Comparison of ENCODE assay signal across 18 cellular contexts in the genomic region with DNA sequence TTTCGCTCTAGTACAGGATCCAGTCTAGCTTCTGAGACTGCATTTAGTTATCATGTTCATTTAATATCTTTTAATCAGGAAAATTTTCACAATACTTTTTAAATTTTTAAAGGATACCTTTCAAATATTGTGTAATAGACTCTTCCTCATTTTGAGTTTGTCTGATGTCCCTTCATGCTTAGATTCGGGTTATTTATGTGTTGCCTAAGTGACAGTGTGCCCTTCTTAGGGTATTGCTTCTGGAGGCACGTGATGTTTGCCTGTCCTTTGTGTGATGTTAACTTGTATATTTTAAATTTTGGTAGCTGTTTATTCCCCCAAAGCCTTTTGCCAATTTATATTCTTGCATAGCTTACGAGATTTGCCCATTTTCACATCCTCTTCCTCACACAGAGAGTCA.
"Had no signal": no experiment of that assay in that cellular context is flagged by ENCODE, and none has a peak within 500 bp of the region (broad histone marks: within the 10 kb centered on the region; RNA-seq: fewer than 3 reads in every experiment).

No MANE protein-coding gene starts in this region.

- H3K9me3 ChIP-seq: ascending aorta, transverse colon had no signal

- H3K27ac ChIP-seq: ascending aorta, dorsolateral prefrontal cortex, transverse colon had no signal

- H3K27me3 ChIP-seq: ascending aorta, dorsolateral prefrontal cortex, transverse colon had no signal

- ATAC-seq: activated CD8-positive, alpha-beta memory T cell treated with anti-CD3 and anti-CD28 coated beads, Interleukin-2, amount 10 ng/mL, durations not matched to agents 7 days and 5 days; left colon; naive thymus-derived CD4-positive, alpha-beta T cell had no signal

- H3K36me3 ChIP-seq: ascending aorta, transverse colon had no signal

- DNase-seq: activated CD4-positive, alpha-beta memory T cell treated with anti-CD3 and anti-CD28 coated beads for 36 hours; activated CD8-positive, alpha-beta memory T cell treated with anti-CD3 and anti-CD28 coated beads, Interleukin-2, amount 10 ng/mL, durations not matched to agents 7 days and 5 days; activated naive CD4-positive, alpha-beta T cell treated with anti-CD3 and anti-CD28 coated beads, Interleukin-2, amount 10 ng/mL, durations not matched to agents 7 days and 5 days; activated T-cell treated with anti-CD3 and anti-CD28 coated beads, Interleukin-2, amount 50 U/mL, for 24 hours; dorsolateral prefrontal cortex; endodermal cell; left colon; mammary epithelial cell; naive thymus-derived CD4-positive, alpha-beta T cell; right cardiac atrium; stimulated activated CD4-positive, alpha-beta T cell treated with anti-CD3 and anti-CD28 coated beads, Interleukin-4, amount 100 ng/mL, for 4 hours; stimulated activated CD8-positive, alpha-beta memory T cell treated with anti-CD3 and anti-CD28 coated beads, Interleukin-4, amount 100 ng/mL, for 48 hours; stimulated activated naive CD4-positive, alpha-beta T cell treated with Interleukin-2 at 50 U/mL for 16 hours; substantia nigra; T-helper 9 cell; transverse colon had no signal

- H3K4me3 ChIP-seq: ascending aorta, dorsolateral prefrontal cortex, smooth muscle cell, transverse colon had no signal

- H3K4me1 ChIP-seq: ascending aorta, transverse colon had no signal
